ENCODE assay signal across 1 cellular context in the genomic region with DNA sequence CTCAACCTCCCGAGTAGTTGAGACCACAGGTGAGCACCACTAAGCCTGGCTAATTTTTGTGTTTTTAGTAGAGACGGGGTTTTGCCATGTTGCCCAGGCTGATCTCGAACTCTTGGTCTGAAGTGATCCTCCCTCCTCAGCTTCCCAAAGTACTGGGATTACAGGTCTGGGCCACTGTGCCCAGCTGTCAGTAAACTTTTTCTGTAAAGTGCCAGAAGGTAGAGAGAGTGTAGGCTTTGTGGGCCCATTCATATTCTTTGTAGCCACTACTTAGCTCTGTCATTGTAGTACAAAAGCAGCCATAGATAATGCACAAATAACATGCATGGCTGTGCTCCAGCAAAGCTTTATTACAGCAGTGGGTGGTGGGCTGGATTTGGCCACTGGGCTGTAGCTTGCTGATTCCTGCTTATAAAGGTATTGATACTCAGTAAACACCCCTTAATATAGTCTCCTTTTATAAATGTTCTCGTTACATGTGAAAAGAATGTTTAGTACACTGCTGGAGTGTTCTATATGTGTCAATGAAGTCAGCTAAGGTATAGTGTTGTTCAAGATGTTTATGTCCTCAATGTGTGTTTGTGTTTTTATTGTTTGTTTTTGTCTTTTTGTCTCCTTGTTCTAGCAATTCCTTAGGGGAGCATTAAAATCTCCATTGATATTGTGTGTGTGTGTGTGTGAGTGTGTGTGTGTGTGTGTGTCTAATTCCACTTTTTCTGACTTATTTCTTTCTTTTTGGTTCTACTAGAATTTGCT.
TF ChIP-seq lines count a peak whose summit lies in the region.

No MANE protein-coding gene starts in this region.

TF ChIP-seq in K562, 482 proteins besides CTCF, POLR2A, EP300 and RAD21 (continued from another document and continues in another):
- TF ChIP-seq, protein P1, sequence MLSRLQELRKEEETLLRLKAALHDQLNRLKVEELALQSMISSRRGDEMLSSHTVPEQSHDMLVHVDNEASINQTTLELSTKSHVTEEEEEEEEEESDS (CRISPR knock-in tag; IDR thresholded peaks at IDR 0.05), result no peak
- TF ChIP-seq FOXJ2 (tag; IDR thresholded peaks at IDR 0.05) (no peak), HDGF (IDR thresholded peaks at IDR 0.05) (no peak), KDM2B (CRISPR knock-in tag; IDR thresholded peaks at IDR 0.05) (no peak), MYBL2 (IDR thresholded peaks at IDR 0.05; ENCODE audit: low read depth) (no peak), MYBL2 (CRISPR knock-in tag; IDR thresholded peaks at IDR 0.05; ENCODE audit: borderline replicate concordance) (no peak), NCOA1 (IDR thresholded peaks at IDR 0.05; ENCODE audit: low read depth) (no peak), PURB (CRISPR knock-in tag; IDR thresholded peaks at IDR 0.05; ENCODE audit: low read depth) (no peak), SMAD1 (IDR thresholded peaks at IDR 0.05; ENCODE audit: low read depth, low read length, partially characterized antibody) (no peak), CTBP1 (IDR thresholded peaks at IDR 0.05; ENCODE audit: borderline replicate concordance) (no peak), SREBF1 (IDR thresholded peaks at IDR 0.05; ENCODE audit: borderline replicate concordance, low read depth, low read length) (no peak), NFRKB (IDR thresholded peaks at IDR 0.05; ENCODE audit: low read depth) (no peak), ZNF77 (CRISPR knock-in tag; IDR thresholded peaks at IDR 0.05) (no peak), RAD51 (IDR thresholded peaks at IDR 0.05; ENCODE audit: borderline replicate concordance, low read depth) (no peak), NFXL1 (CRISPR knock-in tag; IDR thresholded peaks at IDR 0.05) (no peak), TAF1 (IDR thresholded peaks at IDR 0.05; ENCODE audit: control insufficient read depth, extremely low read depth, insufficient read depth, low read length, severe bottlenecking) (no peak), ZNF436 (CRISPR knock-in tag; IDR thresholded peaks at IDR 0.05) (no peak), POLR2AphosphoS5 (IDR thresholded peaks at IDR 0.05; ENCODE audit: control insufficient read depth, insufficient read depth, low read depth, low read length) (peak; percentile 79; the same call in 1 of the 2 replicates), HLTF (IDR thresholded peaks at IDR 0.05) (peak; percentile 49; the same call in 1 of the 2 replicates), NFATC3 (IDR thresholded peaks at IDR 0.05) (no peak), ZC3H4 (CRISPR knock-in tag; IDR thresholded peaks at IDR 0.05; ENCODE audit: borderline replicate concordance) (no peak), SUPT5H (IDR thresholded peaks at IDR 0.05) (peak; percentile 95), MEF2D (tag; conservative IDR thresholded peaks at IDR 0.05; ENCODE audit: low read depth) (no peak), SREBF2 (CRISPR knock-in tag; IDR thresholded peaks at IDR 0.05) (0 out of 2 replicates have a peak, but pooled peaks have one; percentile 53), DDX20 (tag; IDR thresholded peaks at IDR 0.05; ENCODE audit: low read depth) (no peak), ZNF586 (CRISPR knock-in tag; conservative IDR thresholded peaks at IDR 0.05) (0 out of 2 replicates have a peak, but pooled peaks have one; percentile 4), ATF7 (IDR thresholded peaks at IDR 0.05) (no peak), STAT5B (CRISPR knock-in tag; IDR thresholded peaks at IDR 0.05) (no peak), XRCC3 (IDR thresholded peaks at IDR 0.05) (0 out of 2 replicates have a peak, but pooled peaks have one; percentile 11), NR2C2 (CRISPR knock-in tag; IDR thresholded peaks at IDR 0.05) (no peak), NR2C2 (tag; IDR thresholded peaks at IDR 0.05) (no peak), POLR2AphosphoS2 (IDR thresholded peaks at IDR 0.05; ENCODE audit: low read length) (peak; percentile 90), U2AF1 (optimal IDR thresholded peaks at IDR 0.05; ENCODE audit: low read depth, low read length) (no peak), PTTG1 (tag; IDR thresholded peaks at IDR 0.05; ENCODE audit: low read depth) (no peak), SIX5 (IDR thresholded peaks at IDR 0.05; ENCODE audit: borderline replicate concordance in 1 of 2, insufficient read depth in 1 of 2, low read depth in 1 of 2, low read length in 2 of 2) (no peak), HDAC3 (IDR thresholded peaks at IDR 0.05; ENCODE audit: borderline replicate concordance, partially characterized antibody) (peak; percentile 21), MIER1 (IDR thresholded peaks at IDR 0.05; ENCODE audit: low read depth) (no peak), KAT8 (IDR thresholded peaks at IDR 0.05; ENCODE audit: low read depth) (no peak), ILK (tag; IDR thresholded peaks at IDR 0.05; ENCODE audit: borderline replicate concordance, low read depth) (no peak), SMARCC2 (IDR thresholded peaks at IDR 0.05; ENCODE audit: low read depth) (no peak), ZNF140 (CRISPR knock-in tag; IDR thresholded peaks at IDR 0.05) (no peak), MAFF (IDR thresholded peaks at IDR 0.05; ENCODE audit: low read length) (peak; percentile 3; the same call in 1 of the 2 replicates), KDM5B (IDR thresholded peaks at IDR 0.05; ENCODE audit: insufficient replicate concordance, low read depth, low read length) (peak; percentile 75), HDAC8 (tag; IDR thresholded peaks at IDR 0.05) (no peak), OTX1 (CRISPR knock-in tag; IDR thresholded peaks at IDR 0.05) (peak; percentile 92), JUNB (CRISPR knock-in tag; conservative IDR thresholded peaks at IDR 0.05) (no peak), POU5F1 (IDR thresholded peaks at IDR 0.05; ENCODE audit: borderline replicate concordance, low read depth, low read length, partially characterized antibody) (no peak), ZBTB8A (IDR thresholded peaks at IDR 0.05; ENCODE audit: partially characterized antibody) (no peak), FOXK2 (conservative IDR thresholded peaks at IDR 0.05 in 1 of 2, IDR thresholded peaks at IDR 0.05 in 1 of 2; ENCODE audit: low read depth in 2 of 2) (peak in 1 of 2 experiments; percentile 23; a peak in 1 of 4 replicates), SNRNP70 (optimal IDR thresholded peaks at IDR 0.05; ENCODE audit: low read depth, low read length) (no peak)
- TF ChIP-seq, protein P2, sequence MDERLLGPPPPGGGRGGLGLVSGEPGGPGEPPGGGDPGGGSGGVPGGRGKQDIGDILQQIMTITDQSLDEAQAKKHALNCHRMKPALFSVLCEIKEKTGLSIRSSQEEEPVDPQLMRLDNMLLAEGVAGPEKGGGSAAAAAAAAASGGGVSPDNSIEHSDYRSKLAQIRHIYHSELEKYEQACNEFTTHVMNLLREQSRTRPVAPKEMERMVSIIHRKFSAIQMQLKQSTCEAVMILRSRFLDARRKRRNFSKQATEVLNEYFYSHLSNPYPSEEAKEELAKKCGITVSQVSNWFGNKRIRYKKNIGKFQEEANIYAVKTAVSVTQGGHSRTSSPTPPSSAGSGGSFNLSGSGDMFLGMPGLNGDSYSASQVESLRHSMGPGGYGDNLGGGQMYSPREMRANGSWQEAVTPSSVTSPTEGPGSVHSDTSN (CRISPR knock-in tag; IDR thresholded peaks at IDR 0.05; ENCODE audit: low read depth), result no peak
- TF ChIP-seq, protein P2 (tag; conservative IDR thresholded peaks at IDR 0.05; ENCODE audit: low read depth), result no peak
- TF ChIP-seq, protein P3, sequence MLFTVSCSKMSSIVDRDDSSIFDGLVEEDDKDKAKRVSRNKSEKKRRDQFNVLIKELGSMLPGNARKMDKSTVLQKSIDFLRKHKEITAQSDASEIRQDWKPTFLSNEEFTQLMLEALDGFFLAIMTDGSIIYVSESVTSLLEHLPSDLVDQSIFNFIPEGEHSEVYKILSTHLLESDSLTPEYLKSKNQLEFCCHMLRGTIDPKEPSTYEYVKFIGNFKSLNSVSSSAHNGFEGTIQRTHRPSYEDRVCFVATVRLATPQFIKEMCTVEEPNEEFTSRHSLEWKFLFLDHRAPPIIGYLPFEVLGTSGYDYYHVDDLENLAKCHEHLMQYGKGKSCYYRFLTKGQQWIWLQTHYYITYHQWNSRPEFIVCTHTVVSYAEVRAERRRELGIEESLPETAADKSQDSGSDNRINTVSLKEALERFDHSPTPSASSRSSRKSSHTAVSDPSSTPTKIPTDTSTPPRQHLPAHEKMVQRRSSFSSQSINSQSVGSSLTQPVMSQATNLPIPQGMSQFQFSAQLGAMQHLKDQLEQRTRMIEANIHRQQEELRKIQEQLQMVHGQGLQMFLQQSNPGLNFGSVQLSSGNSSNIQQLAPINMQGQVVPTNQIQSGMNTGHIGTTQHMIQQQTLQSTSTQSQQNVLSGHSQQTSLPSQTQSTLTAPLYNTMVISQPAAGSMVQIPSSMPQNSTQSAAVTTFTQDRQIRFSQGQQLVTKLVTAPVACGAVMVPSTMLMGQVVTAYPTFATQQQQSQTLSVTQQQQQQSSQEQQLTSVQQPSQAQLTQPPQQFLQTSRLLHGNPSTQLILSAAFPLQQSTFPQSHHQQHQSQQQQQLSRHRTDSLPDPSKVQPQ (CRISPR knock-in tag; IDR thresholded peaks at IDR 0.05; ENCODE audit: borderline replicate concordance), result no peak
- TF ChIP-seq, protein P4, sequence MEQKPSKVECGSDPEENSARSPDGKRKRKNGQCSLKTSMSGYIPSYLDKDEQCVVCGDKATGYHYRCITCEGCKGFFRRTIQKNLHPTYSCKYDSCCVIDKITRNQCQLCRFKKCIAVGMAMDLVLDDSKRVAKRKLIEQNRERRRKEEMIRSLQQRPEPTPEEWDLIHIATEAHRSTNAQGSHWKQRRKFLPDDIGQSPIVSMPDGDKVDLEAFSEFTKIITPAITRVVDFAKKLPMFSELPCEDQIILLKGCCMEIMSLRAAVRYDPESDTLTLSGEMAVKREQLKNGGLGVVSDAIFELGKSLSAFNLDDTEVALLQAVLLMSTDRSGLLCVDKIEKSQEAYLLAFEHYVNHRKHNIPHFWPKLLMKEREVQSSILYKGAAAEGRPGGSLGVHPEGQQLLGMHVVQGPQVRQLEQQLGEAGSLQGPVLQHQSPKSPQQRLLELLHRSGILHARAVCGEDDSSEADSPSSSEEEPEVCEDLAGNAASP (IDR thresholded peaks at IDR 0.05), result no peak
- TF ChIP-seq, protein P5, sequence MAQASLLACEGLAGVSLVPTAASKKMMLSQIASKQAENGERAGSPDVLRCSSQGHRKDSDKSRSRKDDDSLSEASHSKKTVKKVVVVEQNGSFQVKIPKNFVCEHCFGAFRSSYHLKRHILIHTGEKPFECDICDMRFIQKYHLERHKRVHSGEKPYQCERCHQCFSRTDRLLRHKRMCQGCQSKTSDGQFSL (CRISPR knock-in tag; IDR thresholded peaks at IDR 0.05), result no peak
- TF ChIP-seq, protein P5 (tag; IDR thresholded peaks at IDR 0.05), result no peak
- TF ChIP-seq, protein P6, sequence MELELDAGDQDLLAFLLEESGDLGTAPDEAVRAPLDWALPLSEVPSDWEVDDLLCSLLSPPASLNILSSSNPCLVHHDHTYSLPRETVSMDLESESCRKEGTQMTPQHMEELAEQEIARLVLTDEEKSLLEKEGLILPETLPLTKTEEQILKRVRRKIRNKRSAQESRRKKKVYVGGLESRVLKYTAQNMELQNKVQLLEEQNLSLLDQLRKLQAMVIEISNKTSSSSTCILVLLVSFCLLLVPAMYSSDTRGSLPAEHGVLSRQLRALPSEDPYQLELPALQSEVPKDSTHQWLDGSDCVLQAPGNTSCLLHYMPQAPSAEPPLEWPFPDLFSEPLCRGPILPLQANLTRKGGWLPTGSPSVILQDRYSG (tag; conservative IDR thresholded peaks at IDR 0.05; ENCODE audit: low read depth), result no peak
- TF ChIP-seq, protein P7, sequence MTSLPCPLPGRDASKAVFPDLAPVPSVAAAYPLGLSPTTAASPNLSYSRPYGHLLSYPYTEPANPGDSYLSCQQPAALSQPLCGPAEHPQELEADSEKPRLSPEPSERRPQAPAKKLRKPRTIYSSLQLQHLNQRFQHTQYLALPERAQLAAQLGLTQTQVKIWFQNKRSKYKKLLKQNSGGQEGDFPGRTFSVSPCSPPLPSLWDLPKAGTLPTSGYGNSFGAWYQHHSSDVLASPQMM (CRISPR knock-in tag; IDR thresholded peaks at IDR 0.05), result no peak
- TF ChIP-seq, protein P8, sequence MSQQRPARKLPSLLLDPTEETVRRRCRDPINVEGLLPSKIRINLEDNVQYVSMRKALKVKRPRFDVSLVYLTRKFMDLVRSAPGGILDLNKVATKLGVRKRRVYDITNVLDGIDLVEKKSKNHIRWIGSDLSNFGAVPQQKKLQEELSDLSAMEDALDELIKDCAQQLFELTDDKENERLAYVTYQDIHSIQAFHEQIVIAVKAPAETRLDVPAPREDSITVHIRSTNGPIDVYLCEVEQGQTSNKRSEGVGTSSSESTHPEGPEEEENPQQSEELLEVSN (IDR thresholded peaks at IDR 0.05; ENCODE audit: borderline replicate concordance in 1 of 2, extremely low read depth in 1 of 2, insufficient read depth in 1 of 2, insufficient read length in 1 of 2, low read depth in 1 of 2, low read length in 1 of 2, poor library complexity in 1 of 2, severe bottlenecking in 1 of 2), result no peak
- TF ChIP-seq, protein P9, sequence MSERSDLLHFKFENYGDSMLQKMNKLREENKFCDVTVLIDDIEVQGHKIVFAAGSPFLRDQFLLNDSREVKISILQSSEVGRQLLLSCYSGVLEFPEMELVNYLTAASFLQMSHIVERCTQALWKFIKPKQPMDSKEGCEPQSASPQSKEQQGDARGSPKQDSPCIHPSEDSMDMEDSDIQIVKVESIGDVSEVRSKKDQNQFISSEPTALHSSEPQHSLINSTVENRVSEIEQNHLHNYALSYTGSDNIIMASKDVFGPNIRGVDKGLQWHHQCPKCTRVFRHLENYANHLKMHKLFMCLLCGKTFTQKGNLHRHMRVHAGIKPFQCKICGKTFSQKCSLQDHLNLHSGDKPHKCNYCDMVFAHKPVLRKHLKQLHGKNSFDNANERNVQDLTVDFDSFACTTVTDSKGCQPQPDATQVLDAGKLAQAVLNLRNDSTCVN (CRISPR knock-in tag; IDR thresholded peaks at IDR 0.05), result peak; percentile 99
